In genomic region chr3:108589998-108590323, GRCh38 we compare ENCODE assay signal across 8 cellular contexts. TPM values are rescaled to one million over a fixed set of nuclear protein-coding genes. Genes with fewer than 3 reads are reported as not detected.
A peak's percentile ranks its signal among the peaks of the same experiment; 100 is the strongest.
DNase-seq lines count a peak whose midpoint lies in the region; ATAC-seq and TF ChIP-seq lines count a peak whose summit lies in the region.

No MANE protein-coding gene starts in this region.

- H3K79me2 ChIP-seq in GM23248 (ENCODE audit: insufficient read depth), result peaks cover 42% of the 10 kb centered on the region

- ATAC-seq in GM21390 (IDR thresholded peaks at IDR 0.05; ENCODE audit: unreplicated experiment), result no peak

- TF ChIP-seq CTCF in WERI-Rb-1 (IDR thresholded peaks at IDR 0.05; ENCODE audit: low read depth, low read length), result no peak
- no peak for TF ChIP-seq CTCF in foreskin fibroblast (IDR thresholded peaks at IDR 0.05; ENCODE audit: low read depth, low read length)

- in situ Hi-C loops in GM23248 (cut with MboI), result no loop called here

- no peaks in the 10 kb centered on the region for H3K9me2 ChIP-seq in GM23248 (ENCODE audit: insufficient read depth)

- H3K4me3 ChIP-seq in GM23248 (peak overlapping the region; percentile 98), WERI-Rb-1 (ENCODE audit: low read depth, low read length) (peak overlapping the region; percentile 100), foreskin fibroblast (ENCODE audit: low read depth in 1 of 2, low read length in 2 of 2) (peak overlapping the region; percentile 86 to 95), skeletal muscle satellite cell (ENCODE audit: low read length) (peak overlapping the region; percentile 94)

- H3K9ac ChIP-seq in GM23248 (peak overlapping the region; percentile 94), skeletal muscle satellite cell (ENCODE audit: low read depth, low read length) (peak overlapping the region; percentile 96)

- H3K27me3 ChIP-seq in GM23248 (replicated peaks; ENCODE audit: insufficient read depth) (no peaks in the 10 kb centered on the region), WERI-Rb-1 (ENCODE audit: insufficient read depth, low read depth, severe bottlenecking) (no peaks in the 10 kb centered on the region), skeletal muscle satellite cell (ENCODE audit: control insufficient read depth, insufficient read depth, low read length) (no peaks in the 10 kb centered on the region)

- DNase-seq in GM23248 (no peak), WERI-Rb-1 (no peak), foreskin fibroblast (no peak), SIG-M5 (lab: John Stamatoyannopoulos, UW) (no peak), NCI-H2171 treated with DMSO at 0.1 percent for 48 hours (lab: John Stamatoyannopoulos, UW) (no peak), KG1 (lab: John Stamatoyannopoulos, UW) (no peak)

- H3K4me2 ChIP-seq in GM23248 (ENCODE audit: unreplicated experiment) (peak overlapping the region; percentile 97), skeletal muscle satellite cell (ENCODE audit: low read length) (peak overlapping the region; percentile 83)

- H3K27ac ChIP-seq in GM23248 (peak overlapping the region; percentile 91), WERI-Rb-1 (peak overlapping the region; percentile 93)

- H2AFZ ChIP-seq in GM23248, result peak overlapping the region; percentile 99

- 3% methylated on average over 11 of the region's 11 CpGs for WGBS in GM23248 (ENCODE audit: low coverage in 1 of 2, low lambda C conversion rate in 2 of 2, missing lambda C conversion rate in 2 of 2), 2 experiments

- peaks cover 7% of the 10 kb centered on the region; the same call in 1 of the 2 replicates for H3F3A ChIP-seq in GM23248 (ENCODE audit: insufficient read depth)

- H3K9me3 ChIP-seq in GM23248 (ENCODE audit: low read depth) (no peaks in the 10 kb centered on the region), WERI-Rb-1 (ENCODE audit: severe bottlenecking) (no peaks in the 10 kb centered on the region), skeletal muscle satellite cell (replicated peaks; ENCODE audit: low read length) (no peaks in the 10 kb centered on the region)

- H3K4me1 ChIP-seq in GM23248 (ENCODE audit: insufficient read depth), result peaks cover 22% of the 10 kb centered on the region; the same call in 1 of the 2 replicates
- H3K4me1 ChIP-seq in skeletal muscle satellite cell (ENCODE audit: control insufficient read depth, insufficient read depth, low read length), result peaks cover 24% of the 10 kb centered on the region

- H3K36me3 ChIP-seq in GM23248 (ENCODE audit: low read depth), result no peaks in the 10 kb centered on the region
- H3K36me3 ChIP-seq in WERI-Rb-1, result peaks cover 10% of the 10 kb centered on the region
- no peaks in the 10 kb centered on the region for H3K36me3 ChIP-seq in skeletal muscle satellite cell (ENCODE audit: insufficient read depth, low read length)

- no peaks in the 10 kb centered on the region for H4K20me1 ChIP-seq in GM23248 (ENCODE audit: insufficient read depth)

RNA-seq across cellular contexts. Expression of gene DZIP3, which starts 0.4 kb away (rescaled TPM):
- total RNA-seq in GM23248 (2014; rRNA removed; shearing (Covaris generic)), result 3.3 and 6.5 TPM in 2 replicates
- polyA plus RNA-seq in GM23248 (2016; fragmentation: Nextera tagmentation; extraction: Ambion mirVana), result 5.0 and 5.4 TPM in 2 replicates
- 8.3 and 9.9 TPM in 2 replicates for total RNA-seq in skeletal muscle satellite cell (2012; rRNA removed)

RNA-seq across cellular contexts. Expression of gene CIP2A, which starts 0.7 kb away (rescaled TPM):
- 13.7 and 13.9 TPM in 2 replicates for total RNA-seq in GM23248 (2014; rRNA removed; shearing (Covaris generic))
- 9.7 and 10.5 TPM in 2 replicates for polyA plus RNA-seq in GM23248 (2016; fragmentation: Nextera tagmentation; extraction: Ambion mirVana)
- total RNA-seq in skeletal muscle satellite cell (2012; rRNA removed), result 18.0 and 18.3 TPM in 2 replicates
